11 cellular contexts compared by ENCODE assay signal in genomic region chrX:109922183-109922582, GRCh38.
"Had no signal": no experiment of that assay in that cellular context is flagged by ENCODE, and none has a peak within 500 bp of the region (broad histone marks: within the 10 kb centered on the region; RNA-seq: fewer than 3 reads in every experiment).

No MANE protein-coding gene starts in this region.

- H3K4me3 Mint-ChIP-seq: GM23338, H9, HFFc6 had no signal

- H3K27ac ChIP-seq: GM23248 had no signal

- H2AFZ ChIP-seq: GM23248, GM23338 had no signal

- H3K4me1 ChIP-seq: HAP-1 had no signal

- H3K27ac Mint-ChIP-seq: GM23338, H9, HFFc6 had no signal

- ATAC-seq: GM23338, HCT116 had no signal

- H3K4me3 ChIP-seq: GM23248, GM23338, HAP-1 had no signal

- DNase-seq: GM23248, GOT3, H7, H9, HCEC 1CT, HFFc6 had no signal

- H3K4me2 ChIP-seq: GM23338 had no signal

- H3K36me3 ChIP-seq: HAP-1 had no signal

- FAIRE-seq: H1, H54 had no signal

- H3K9me3 ChIP-seq: HAP-1 had no signal

- H3K9ac ChIP-seq: GM23248 had no signal

- H3K9me3 Mint-ChIP-seq: GM23338, H9, HFFc6 had no signal
